Comparison of ENCODE assay signal across 8 cellular contexts in the genomic region with DNA sequence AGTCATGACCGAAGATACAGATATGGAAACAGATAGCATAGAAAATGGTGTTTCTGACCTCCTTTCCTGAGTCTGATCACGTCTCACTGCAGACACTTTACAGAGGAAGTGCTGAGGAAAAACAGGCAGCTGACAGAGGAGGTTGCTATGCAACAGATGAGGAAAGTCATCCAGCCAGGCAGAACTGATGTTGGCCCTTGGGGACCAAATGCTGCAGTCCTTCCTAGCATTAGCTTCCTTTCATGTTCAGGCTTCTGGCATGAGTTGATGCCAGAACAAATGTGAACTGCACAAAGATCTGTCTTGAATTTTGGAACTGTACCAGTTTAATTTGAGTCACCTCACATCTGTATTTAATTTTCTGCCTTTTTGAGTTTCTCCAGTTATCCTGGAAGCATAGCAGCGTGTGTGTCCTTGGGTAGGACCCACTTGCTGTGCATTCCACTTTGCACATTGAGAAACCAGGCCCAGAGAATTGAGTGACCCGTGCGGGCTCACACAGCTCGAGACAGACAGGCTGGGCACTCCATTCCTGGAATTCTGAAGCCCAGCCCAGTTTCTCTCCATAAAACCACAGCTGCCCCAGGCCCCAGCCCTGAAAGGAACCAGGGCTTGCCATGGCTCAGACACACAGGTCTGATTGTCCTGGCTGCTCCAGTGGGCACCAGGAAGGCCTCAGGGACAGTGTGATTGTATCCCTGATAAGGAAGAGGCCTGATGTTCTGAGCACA. TPM values are rescaled to one million over a fixed set of nuclear protein-coding genes. Genes with fewer than 3 reads are reported as not detected.
A peak's percentile ranks its signal among the peaks of the same experiment; 100 is the strongest.
DNase-seq lines count a peak whose midpoint lies in the region; ATAC-seq lines count a peak whose summit lies in the region.

No MANE protein-coding gene starts in this region.

- H3K4me1 Mint-ChIP-seq in T-helper 2 cell treated with Interferon-gamma antibody and Interleukin-4, amounts not matched to agents 5 μg/mL and 100 μg/mL, for 36 hours (ENCODE audit: low read depth): peaks cover 21% of the 10 kb centered on the region
- peaks cover 12% of the 10 kb centered on the region in 2 donors for H3K4me1 Mint-ChIP-seq in effector memory CD8-positive, alpha-beta T cell (ENCODE audit: low read depth in 2 of 2)

- H3K4me3 Mint-ChIP-seq in T-helper 2 cell treated with Interferon-gamma antibody and Interleukin-4, amounts not matched to agents 5 μg/mL and 100 μg/mL, for 36 hours: peak overlapping the region; percentile 36
- no peak overlapping the region for H3K4me3 Mint-ChIP-seq in effector memory CD8-positive, alpha-beta T cell

- H3K36me3 Mint-ChIP-seq in T-helper 2 cell treated with Interferon-gamma antibody and Interleukin-4, amounts not matched to agents 5 μg/mL and 100 μg/mL, for 36 hours (ENCODE audit: low read depth): peaks cover 4% of the 10 kb centered on the region
- H3K36me3 Mint-ChIP-seq in effector memory CD8-positive, alpha-beta T cell (ENCODE audit: insufficient read depth): peaks cover 7% of the 10 kb centered on the region

- no peaks in the 10 kb centered on the region for H3K9me3 Mint-ChIP-seq in T-helper 2 cell treated with Interferon-gamma antibody and Interleukin-4, amounts not matched to agents 5 μg/mL and 100 μg/mL, for 36 hours
- no peaks in the 10 kb centered on the region for H3K9me3 Mint-ChIP-seq in effector memory CD8-positive, alpha-beta T cell

- no peaks in the 10 kb centered on the region for H3K27me3 Mint-ChIP-seq in T-helper 2 cell treated with Interferon-gamma antibody and Interleukin-4, amounts not matched to agents 5 μg/mL and 100 μg/mL, for 36 hours (ENCODE audit: low read depth)
- no peaks in the 10 kb centered on the region for H3K27me3 Mint-ChIP-seq in effector memory CD8-positive, alpha-beta T cell

- no peak for DNase-seq in T-helper 2 cell treated with Interferon-gamma antibody and Interleukin-4, amounts not matched to agents 5 μg/mL and 100 μg/mL, for 36 hours (ENCODE audit: low spot score)
- DNase-seq in T-helper 2 cell: no peak
- peak; percentile 69 for DNase-seq in NCI-H446 treated with DMSO at 0.1 percent for 48 hours (lab: John Stamatoyannopoulos, UW)
- DNase-seq in effector memory CD8-positive, alpha-beta T cell: no peak
- peak in 32 of 56 donors; percentile 0 to 43 (median 12) for DNase-seq in nucleus accumbens (lab: John Stamatoyannopoulos, UW)
- no peak for DNase-seq in NOMO-1 (lab: John Stamatoyannopoulos, UW; ENCODE audit: unreplicated experiment in 2 of 2)
- no peak for DNase-seq in H4 (ENCODE audit: low spot score)

- ATAC-seq in effector memory CD8-positive, alpha-beta T cell (replicated peaks): no peak
- no peak for ATAC-seq in GM18498 (IDR thresholded peaks at IDR 0.05; ENCODE audit: unreplicated experiment)

- peak overlapping the region; percentile 3 for H3K27ac Mint-ChIP-seq in T-helper 2 cell treated with Interferon-gamma antibody and Interleukin-4, amounts not matched to agents 5 μg/mL and 100 μg/mL, for 36 hours
- H3K27ac Mint-ChIP-seq in effector memory CD8-positive, alpha-beta T cell: peak overlapping the region; percentile 3 to 64

RNA-seq across cellular contexts. Expression of a gene that starts 1.4 kb away (rescaled TPM):
- 214 and 291 TPM in 2 replicates for total RNA-seq in H4 (2014; rRNA removed; shearing (Covaris generic))

Comparison
In these comparisons a context has a peak if more than half of its experiments do, and no peak if none do; other contexts are left out.
1. DNase-seq: peak in NCI-H446 treated with DMSO at 0.1 percent for 48 hours (single experiment) and nucleus accumbens (32 of 56); none in T-helper 2 cell treated with Interferon-gamma antibody and Interleukin-4, amounts not matched to agents 5 μg/mL and 100 μg/mL, for 36 hours (single experiment), T-helper 2 cell (0 of 5), effector memory CD8-positive, alpha-beta T cell (0 of 3), NOMO-1 (0 of 2) and H4 (single experiment).